In genomic region chr1:39754026-39754569, GRCh38 we compare ENCODE assay signal across 1 cellular context.
TF ChIP-seq lines count a peak whose summit lies in the region.

No MANE protein-coding gene starts in this region.

TF ChIP-seq in IMR-90, 13 proteins besides CTCF, POLR2A, EP300 and RAD21 (continued from another document):
- TF ChIP-seq, protein P1, sequence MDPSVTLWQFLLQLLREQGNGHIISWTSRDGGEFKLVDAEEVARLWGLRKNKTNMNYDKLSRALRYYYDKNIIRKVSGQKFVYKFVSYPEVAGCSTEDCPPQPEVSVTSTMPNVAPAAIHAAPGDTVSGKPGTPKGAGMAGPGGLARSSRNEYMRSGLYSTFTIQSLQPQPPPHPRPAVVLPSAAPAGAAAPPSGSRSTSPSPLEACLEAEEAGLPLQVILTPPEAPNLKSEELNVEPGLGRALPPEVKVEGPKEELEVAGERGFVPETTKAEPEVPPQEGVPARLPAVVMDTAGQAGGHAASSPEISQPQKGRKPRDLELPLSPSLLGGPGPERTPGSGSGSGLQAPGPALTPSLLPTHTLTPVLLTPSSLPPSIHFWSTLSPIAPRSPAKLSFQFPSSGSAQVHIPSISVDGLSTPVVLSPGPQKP (IDR thresholded peaks at IDR 0.05; ENCODE audit: borderline replicate concordance, low read depth, low read length), result no peak
- TF ChIP-seq USF2 (IDR thresholded peaks at IDR 0.05; ENCODE audit: low read depth, low read length) (no peak), RFX5 (IDR thresholded peaks at IDR 0.05; ENCODE audit: low read depth, low read length) (no peak), BHLHE40 (IDR thresholded peaks at IDR 0.05; ENCODE audit: low read depth, low read length) (no peak), CEBPB (IDR thresholded peaks at IDR 0.05; ENCODE audit: low read depth, low read length) (no peak), MAZ (IDR thresholded peaks at IDR 0.05; ENCODE audit: borderline replicate concordance, low read depth, low read length) (no peak), MAFK (IDR thresholded peaks at IDR 0.05; ENCODE audit: low read depth, low read length) (no peak), SMC3 (IDR thresholded peaks at IDR 0.05; ENCODE audit: low read depth, low read length) (no peak), NFE2L2 (IDR thresholded peaks at IDR 0.05; ENCODE audit: low read depth, low read length) (no peak)
